In genomic region chr3:161271646-161272045, GRCh38 we compare ENCODE assay signal across 1 cellular context.
TF ChIP-seq lines count a peak whose summit lies in the region.

No MANE protein-coding gene starts in this region.

TF ChIP-seq in SK-N-SH treated with all-trans-retinoic acid at 6 μM for 48 hours, 23 proteins besides CTCF, POLR2A, EP300 and RAD21 (continued from another document):
- TF ChIP-seq CREB5 (CRISPR knock-in tag; IDR thresholded peaks at IDR 0.05; ENCODE audit: low read depth) (no peak), ZNF565 (CRISPR knock-in tag; conservative IDR thresholded peaks at IDR 0.05; ENCODE audit: low read depth) (no peak), CSRNP3 (CRISPR knock-in tag; IDR thresholded peaks at IDR 0.05) (no peak), PATZ1 (CRISPR knock-in tag; IDR thresholded peaks at IDR 0.05; ENCODE audit: borderline replicate concordance) (no peak), TOX (CRISPR knock-in tag; IDR thresholded peaks at IDR 0.05; ENCODE audit: borderline replicate concordance) (no peak), ZFP3 (CRISPR knock-in tag; IDR thresholded peaks at IDR 0.05) (no peak)
